ENCODE assay signal across 8 cellular contexts in the genomic region with DNA sequence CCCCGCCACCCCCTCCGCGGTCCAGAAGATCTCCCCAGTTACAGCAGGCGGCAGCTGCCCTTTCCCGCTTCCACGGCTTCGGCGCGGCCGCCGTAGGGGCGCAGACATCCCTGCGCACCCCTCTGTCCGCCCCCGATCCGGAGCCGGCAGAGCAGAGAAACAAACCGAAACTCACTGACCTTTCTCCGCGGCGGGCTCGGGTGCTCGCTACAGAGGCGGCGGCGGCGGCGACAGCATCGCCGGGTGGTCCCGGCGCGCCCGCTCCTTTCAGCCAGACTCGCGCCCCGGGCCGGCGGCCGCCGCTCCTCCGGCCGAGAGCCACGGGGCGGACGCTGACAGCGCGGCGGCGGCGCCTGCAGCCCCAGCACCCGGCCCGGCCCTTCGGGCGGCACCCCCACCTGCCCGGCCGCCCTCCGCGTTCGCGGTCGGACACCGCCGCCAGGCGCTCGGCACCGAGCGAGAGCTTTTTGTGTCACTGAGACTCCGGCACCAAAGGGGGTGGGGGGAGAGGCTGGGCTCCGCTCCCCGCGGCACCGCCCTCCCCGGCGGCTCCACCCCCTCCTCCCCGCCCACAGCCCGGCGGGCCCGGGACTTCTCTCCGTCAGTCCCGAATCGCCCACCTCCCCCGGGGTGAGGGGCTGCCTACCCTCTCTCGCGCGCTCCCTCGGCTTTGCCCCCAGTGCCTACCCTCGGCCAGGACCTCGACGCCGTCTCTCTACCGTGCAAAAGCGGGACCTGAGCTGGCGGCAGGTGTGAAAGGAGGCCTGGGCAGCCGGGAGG. TPM values are rescaled to one million over a fixed set of nuclear protein-coding genes. Genes with fewer than 3 reads are reported as not detected.
A peak's percentile ranks its signal among the peaks of the same experiment; 100 is the strongest.
DNase-seq lines count a peak whose midpoint lies in the region; ATAC-seq, FAIRE-seq and TF ChIP-seq lines count a peak whose summit lies in the region.

No MANE protein-coding gene starts in this region.

- H3K9me3 ChIP-seq in Loucy (ENCODE audit: insufficient read depth, low read depth, low read length) (no peaks in the 10 kb centered on the region), body of pancreas (no peaks in the 10 kb centered on the region), iPS-15b (ENCODE audit: control insufficient read depth, insufficient read depth, low read length) (no peaks in the 10 kb centered on the region)

- no peaks in the 10 kb centered on the region for H3K9me2 ChIP-seq in Loucy (replicated peaks; ENCODE audit: low read depth, low read length)

- peaks cover 24% of the 10 kb centered on the region for H3K27me3 ChIP-seq in Loucy (ENCODE audit: insufficient read depth, low read length, poor library complexity, severe bottlenecking)
- no peaks in the 10 kb centered on the region for H3K27me3 ChIP-seq in body of pancreas
- H3K27me3 ChIP-seq in iPS-15b (ENCODE audit: control insufficient read depth, insufficient read depth, low read length): peaks cover 43% of the 10 kb centered on the region

- TF ChIP-seq POLR2A in H54 (IDR thresholded peaks at IDR 0.05; ENCODE audit: low read depth, low read length): peak; percentile 54
- peak; percentile 21 to 47 (median 42) for TF ChIP-seq POLR2A in body of pancreas (IDR thresholded peaks at IDR 0.05)

- TF ChIP-seq CTCF in Loucy (conservative IDR thresholded peaks at IDR 0.05; ENCODE audit: low read length) (peak; percentile 21; the same call in 1 of the 2 replicates), body of pancreas (IDR thresholded peaks at IDR 0.05) (peak in 6 of 7 experiments; percentile 8 to 82 (median 35))

- H3K4me1 ChIP-seq in Loucy (ENCODE audit: insufficient read depth, low read length, poor library complexity, severe bottlenecking) (peaks cover 9% of the 10 kb centered on the region), body of pancreas (peaks cover 24% of the 10 kb centered on the region), iPS-15b (ENCODE audit: control insufficient read depth, insufficient read depth, low read length) (no peaks in the 10 kb centered on the region)

- H3K27ac ChIP-seq in body of pancreas: peak overlapping the region; percentile 22 to 85 (median 74)

- peak; percentile 83 for DNase-seq in G401 (ENCODE audit: low spot score)
- DNase-seq in H54 (ENCODE audit: insufficient read length, low spot score): peak; percentile 40
- peak; percentile 16 to 72 (median 44) for DNase-seq in T-helper 2 cell
- peak; percentile 80 to 87 (median 84) for DNase-seq in body of pancreas
- peak; percentile 86 for DNase-seq in sciatic nerve (ENCODE audit: low spot score)
- no peak for DNase-seq in GOT3 (lab: John Stamatoyannopoulos, UW)

- peak overlapping the region; percentile 90 for H3K4me2 ChIP-seq in Loucy (ENCODE audit: low read depth, low read length, poor library complexity, severe bottlenecking)

- H3F3A ChIP-seq in Loucy (ENCODE audit: low read depth): no peaks in the 10 kb centered on the region

- intact Hi-C loops in body of pancreas (cut with DNase I): loop anchor here (5.0 kb wide), 1 partner anchor 257 kb away; no protein-coding TSS in a partner anchor
- intact Hi-C loops in sciatic nerve (cut with DNase I): no loop called here

- peak overlapping the region; percentile 82 for H2AFZ ChIP-seq in Loucy (ENCODE audit: low read length)

- in situ Hi-C loops in G401 (cut with HindIII; ENCODE audit: low sequenced_read_pairs): no loop called here

- H3K4me3 ChIP-seq in Loucy (ENCODE audit: low read length, poor library complexity, severe bottlenecking) (peak overlapping the region; percentile 79), body of pancreas (peak overlapping the region; percentile 46 to 95), iPS-15b (ENCODE audit: low read depth, low read length) (peak overlapping the region; percentile 78)

- ATAC-seq in body of pancreas: peak; percentile 89
- ATAC-seq in sciatic nerve: peak; percentile 94

- 0% methylated on average over 4 to 80 of the region's 95 CpGs for WGBS in body of pancreas, 2 donors

- H4K20me1 ChIP-seq in Loucy (ENCODE audit: insufficient read depth, low read length, poor library complexity, severe bottlenecking): no peaks in the 10 kb centered on the region

- FAIRE-seq in H54 (lab: Jason Lieb, UNC): no peak

- no peaks in the 10 kb centered on the region for H3K79me2 ChIP-seq in Loucy (ENCODE audit: insufficient read depth, low read length)

- H3K9ac ChIP-seq in Loucy (ENCODE audit: low read depth, low read length, poor library complexity, severe bottlenecking) (peak overlapping the region; percentile 61), iPS-15b (ENCODE audit: low read depth, low read length) (no peak overlapping the region)

- H3K36me3 ChIP-seq in Loucy (ENCODE audit: insufficient read depth, low read length): no peaks in the 10 kb centered on the region
- no peaks in the 10 kb centered on the region for H3K36me3 ChIP-seq in body of pancreas (replicated peaks in 1 of 2; ENCODE audit: insufficient read depth in 1 of 2, low read depth in 2 of 2)
- no peaks in the 10 kb centered on the region for H3K36me3 ChIP-seq in iPS-15b (ENCODE audit: control insufficient read depth, insufficient read depth, low read length)

RNA-seq across cellular contexts. Expression of a gene that starts 1.4 kb away (rescaled TPM):
- 0.07 TPM in 1 of 2 replicates, not detected in the other for total RNA-seq in G401 (2014; rRNA removed; shearing (Covaris generic))
- total RNA-seq in body of pancreas (10 to 100 TPM in 1 of 2 donors, 1 to 10 TPM in 1; 7.8 to 11.5 TPM), sciatic nerve (13.3 TPM)
